Comparison of ENCODE assay signal across 8 cellular contexts in genomic region chr1:65235867-65236805, GRCh38.
DNase-seq lines count a peak whose midpoint lies in the region; ATAC-seq, FAIRE-seq and TF ChIP-seq lines count a peak whose summit lies in the region.

No MANE protein-coding gene starts in this region.

- H3K9ac ChIP-seq in SU-DHL-6 (ENCODE audit: low read length): no peak overlapping the region

- no peaks in the 10 kb centered on the region for H3K27me3 ChIP-seq in SU-DHL-6 (ENCODE audit: low read length)

- ATAC-seq in HG03045 (IDR thresholded peaks at IDR 0.05; ENCODE audit: unreplicated experiment): no peak

- no peaks in the 10 kb centered on the region for H3F3A ChIP-seq in SU-DHL-6 (ENCODE audit: insufficient read depth)

- H3K4me1 Mint-ChIP-seq in glutamatergic neuron (ENCODE audit: low read depth, unreplicated experiment): no peaks in the 10 kb centered on the region

- H3K27ac ChIP-seq in SU-DHL-6 (ENCODE audit: low read depth, low read length): no peak overlapping the region

- H2AFZ ChIP-seq in SU-DHL-6 (ENCODE audit: low read depth, low read length, severe bottlenecking): no peak overlapping the region

- H3K9me2 ChIP-seq in SU-DHL-6 (replicated peaks; ENCODE audit: insufficient read depth, low read length): no peaks in the 10 kb centered on the region

- TF ChIP-seq CTCF in SU-DHL-6 (IDR thresholded peaks at IDR 0.05; ENCODE audit: insufficient read depth, low read length, poor library complexity, severe bottlenecking) (peak; percentile 60), glutamatergic neuron (IDR thresholded peaks at IDR 0.05; ENCODE audit: partially characterized antibody, unreplicated experiment) (peak; percentile 71)

- peak; percentile 76 for DNase-seq in NAMALWA (ENCODE audit: low spot score)
- no peak for DNase-seq in glutamatergic neuron
- no peak for DNase-seq in 8988T
- no peak for DNase-seq in effector CD8-positive, alpha-beta T cell (lab: John Stamatoyannopoulos, UW)
- DNase-seq in NCI-H1048 (lab: John Stamatoyannopoulos, UW): no peak

- H3K79me2 ChIP-seq in SU-DHL-6 (ENCODE audit: insufficient read depth, low read length): no peaks in the 10 kb centered on the region

- FAIRE-seq in G401.6 (lab: Jason Lieb, UNC): peak; percentile 98

- no peak overlapping the region for H3K4me3 ChIP-seq in SU-DHL-6 (ENCODE audit: insufficient read depth, low read length, poor library complexity, severe bottlenecking)

- H4K20me1 ChIP-seq in SU-DHL-6 (ENCODE audit: low read depth, low read length): no peaks in the 10 kb centered on the region

- H3K36me3 Mint-ChIP-seq in glutamatergic neuron (ENCODE audit: unreplicated experiment): no peaks in the 10 kb centered on the region

- H3K27me3 Mint-ChIP-seq in glutamatergic neuron (ENCODE audit: unreplicated experiment): no peaks in the 10 kb centered on the region

- no peak overlapping the region for H3K27ac Mint-ChIP-seq in glutamatergic neuron (ENCODE audit: unreplicated experiment)

- no peak overlapping the region for H3K4me2 ChIP-seq in SU-DHL-6 (ENCODE audit: low read depth, low read length, poor library complexity, severe bottlenecking)

- H3K9me3 Mint-ChIP-seq in glutamatergic neuron (ENCODE audit: unreplicated experiment): no peaks in the 10 kb centered on the region

- H3K36me3 ChIP-seq in SU-DHL-6 (ENCODE audit: low read length): no peaks in the 10 kb centered on the region

- no peak overlapping the region for H3K4me3 Mint-ChIP-seq in glutamatergic neuron (ENCODE audit: unreplicated experiment)

- H3K9me3 ChIP-seq in SU-DHL-6 (ENCODE audit: insufficient read depth, low read length): no peaks in the 10 kb centered on the region
